In the genomic region with DNA sequence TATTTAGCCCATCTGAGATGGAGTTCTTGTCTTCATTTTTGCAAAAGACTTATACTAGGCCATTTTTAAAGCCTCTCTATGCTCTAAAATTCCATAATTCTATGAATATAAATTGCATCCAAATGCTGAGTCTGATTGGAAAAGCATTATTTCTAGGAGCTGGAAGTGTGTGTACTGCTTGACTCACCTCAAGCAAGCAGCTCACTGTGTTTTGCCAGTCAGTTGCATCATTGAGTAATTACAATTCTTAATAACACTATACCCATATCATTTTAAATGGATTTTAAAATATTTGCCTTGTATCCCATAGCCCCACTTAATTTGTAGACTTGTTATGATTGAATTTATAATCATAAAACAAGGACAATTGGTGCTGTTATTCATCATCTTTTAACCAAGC, we compare ENCODE assay signal across 23 cellular contexts.
DNase-seq lines count a peak whose midpoint lies in the region; ATAC-seq, FAIRE-seq and TF ChIP-seq lines count a peak whose summit lies in the region.
"Had no signal": no experiment of that assay in that cellular context is flagged by ENCODE, and none has a peak within 500 bp of the region (broad histone marks: within the 10 kb centered on the region; RNA-seq: fewer than 3 reads in every experiment).

No MANE protein-coding gene starts in this region.

- peaks cover 4% of the 10 kb centered on the region for H3K4me1 Mint-ChIP-seq in activated T-cell treated with anti-CD3 and anti-CD28 coated beads, Interleukin-2, amount 50 U/mL, for 24 hours (ENCODE audit: low read depth)
- H3K4me1 Mint-ChIP-seq: CD4-positive, alpha-beta memory T cell; IgD-negative memory B cell had no signal

- H3K27me3 ChIP-seq in keratinocyte (ENCODE audit: control insufficient read depth, extremely low read depth, insufficient read depth, low read length) (no peaks in the 10 kb centered on the region), BE2C (no peaks in the 10 kb centered on the region), HepG2 (ENCODE audit: control insufficient read depth in 1 of 2, insufficient read depth in 2 of 2, low read length in 2 of 2) (no peaks in the 10 kb centered on the region)
- H3K27me3 ChIP-seq: BLaER1, MG63 had no signal

- H3K27ac ChIP-seq in keratinocyte (ENCODE audit: control insufficient read depth, insufficient read depth, low read length) (peak overlapping the region; percentile 56), HepG2 (ENCODE audit: extremely low read length, insufficient read depth, low read length) (no peak overlapping the region)
- H3K27ac ChIP-seq: BLaER1, HL-60 had no signal

- no peak overlapping the region for H3K4me2 ChIP-seq in keratinocyte (ENCODE audit: control insufficient read depth, extremely low read depth, insufficient read depth, low read depth, low read length)
- H3K4me2 ChIP-seq in HepG2 (ENCODE audit: low read depth, low read length) = no peak overlapping the region
- H3K4me2 ChIP-seq: BLaER1 had no signal

- H3K27me3 Mint-ChIP-seq in activated T-cell treated with anti-CD3 and anti-CD28 coated beads, Interleukin-2, amount 50 U/mL, for 24 hours = no peaks in the 10 kb centered on the region
- H3K27me3 Mint-ChIP-seq: CD4-positive, alpha-beta memory T cell; IgD-negative memory B cell had no signal

- H3K9ac ChIP-seq in keratinocyte (ENCODE audit: control insufficient read depth, extremely low read depth, insufficient read depth, low read length) (no peak overlapping the region), HepG2 (ENCODE audit: insufficient read depth, low read depth, low read length) (no peak overlapping the region)
- H3K9ac ChIP-seq: BLaER1 had no signal

- no peak overlapping the region for H2AFZ ChIP-seq in keratinocyte (ENCODE audit: control insufficient read depth, low read length)
- H2AFZ ChIP-seq in HepG2 (ENCODE audit: low read length) = no peak overlapping the region

- H3K9me3 ChIP-seq in keratinocyte (ENCODE audit: control insufficient read depth, low read depth, low read length) (no peaks in the 10 kb centered on the region), BE2C (no peaks in the 10 kb centered on the region), HepG2 (ENCODE audit: low read length) (no peaks in the 10 kb centered on the region)
- H3K9me3 ChIP-seq: BLaER1, MG63 had no signal

- DNase-seq in ELR (ENCODE audit: low read depth) (peak; percentile 33), NCI-H69 (lab: John Stamatoyannopoulos, UW) (peak; percentile 41), epithelial cell of esophagus (ENCODE audit: low read depth) (peak; percentile 9), keratinocyte (ENCODE audit: low read depth, low spot score) (no peak), BE2C (no peak), NCI-H1105 (lab: John Stamatoyannopoulos, UW) (no peak), HepG2 (ENCODE audit: low spot score) (no peak)
- DNase-seq in activated T-cell treated with anti-CD3 and anti-CD28 coated beads, Interleukin-2, amount 50 U/mL, for 24 hours = no peak
- DNase-seq: Calu3; CD4-positive, alpha-beta memory T cell; Karpas-422; MG63; NCI-H1092; NCI-H146; NCI-H2029 treated with DMSO at 0.1 percent for 48 hours; NCI-H2171; NCI-H526; NK-92 treated with Interleukin-12 subunit alpha and Interleukin-12 subunit beta, amount 100 ng/mL, for 24 hours; RPMI8226 had no signal

- no peak for TF ChIP-seq CTCF in epithelial cell of esophagus (IDR thresholded peaks at IDR 0.05; ENCODE audit: insufficient read depth, low read depth, low read length, missing control alignments)
- no peak for TF ChIP-seq CTCF in keratinocyte (optimal IDR thresholded peaks at IDR 0.05 in 1 of 3, IDR thresholded peaks at IDR 0.05 in 1 of 3, conservative IDR thresholded peaks at IDR 0.05 in 1 of 3; ENCODE audit: extremely low read depth in 1 of 3, insufficient read depth in 2 of 3, low read length in 3 of 3)
- TF ChIP-seq CTCF in BE2C (IDR thresholded peaks at IDR 0.05; ENCODE audit: low read depth, low read length) = no peak
- TF ChIP-seq CTCF in HepG2 (CRISPR knock-in tag; IDR thresholded peaks at IDR 0.05) = no peak

- no peak for FAIRE-seq in keratinocyte (lab: Jason Lieb, UNC)
- no peak for FAIRE-seq in HepG2 (lab: Jason Lieb, UNC)
- FAIRE-seq: GM12892 had no signal

- in situ Hi-C loops in HepG2 (cut with HindIII; ENCODE audit: extremely low pct_ligation_motif_present, low pct_unique_long_range_greater_than_20kb) = no loop called here

- CTCF ChIA-PET in HepG2 (lab: Yijun Ruan, JAX; ENCODE audit: low intra/inter-chr PET ratio, low total read pairs) = no interaction called here

- H3K9me3 Mint-ChIP-seq in activated T-cell treated with anti-CD3 and anti-CD28 coated beads, Interleukin-2, amount 50 U/mL, for 24 hours = no peaks in the 10 kb centered on the region
- H3K9me3 Mint-ChIP-seq: CD4-positive, alpha-beta memory T cell; IgD-negative memory B cell had no signal

- TF ChIP-seq POLR2A in HepG2 (IDR thresholded peaks at IDR 0.05; ENCODE audit: insufficient read depth in 1 of 2, low read depth in 2 of 2, low read length in 2 of 2) = no peak

- POLR2A ChIA-PET in HepG2 (lab: Yijun Ruan, JAX) = no interaction called here

- intact Hi-C loops in HepG2 (cut with micrococcal nuclease; ENCODE audit: unreplicated experiment) = no loop called here

- no peaks in the 10 kb centered on the region for H3K36me3 ChIP-seq in keratinocyte (ENCODE audit: control insufficient read depth in 2 of 2, extremely low read depth in 1 of 2, insufficient read depth in 2 of 2, low read length in 2 of 2)
- H3K36me3 ChIP-seq in BE2C = no peaks in the 10 kb centered on the region
- peaks cover 0 to 1% of the 10 kb centered on the region in 2 experiments; a peak in 1 of 5 replicates for H3K36me3 ChIP-seq in HepG2 (replicated peaks in 1 of 2; ENCODE audit: control insufficient read depth in 1 of 2, insufficient read depth in 2 of 2, low read length in 2 of 2)
- H3K36me3 ChIP-seq: MG63 had no signal

- H3K79me2 ChIP-seq in keratinocyte (ENCODE audit: control insufficient read depth, insufficient read depth, low read length) = no peaks in the 10 kb centered on the region
- H3K79me2 ChIP-seq in HepG2 (ENCODE audit: insufficient read depth, low read length) = no peaks in the 10 kb centered on the region

- H4K20me1 ChIP-seq in keratinocyte (ENCODE audit: control insufficient read depth, extremely low read depth, insufficient read depth, low read length) = no peaks in the 10 kb centered on the region
- no peaks in the 10 kb centered on the region for H4K20me1 ChIP-seq in HepG2 (ENCODE audit: insufficient read depth, low read length)
- H4K20me1 ChIP-seq: BLaER1 had no signal

- no peak overlapping the region for H3K4me3 Mint-ChIP-seq in activated T-cell treated with anti-CD3 and anti-CD28 coated beads, Interleukin-2, amount 50 U/mL, for 24 hours
- H3K4me3 Mint-ChIP-seq: CD4-positive, alpha-beta memory T cell; IgD-negative memory B cell had no signal

- no peak overlapping the region for H3K27ac Mint-ChIP-seq in activated T-cell treated with anti-CD3 and anti-CD28 coated beads, Interleukin-2, amount 50 U/mL, for 24 hours
- H3K27ac Mint-ChIP-seq: CD4-positive, alpha-beta memory T cell; IgD-negative memory B cell had no signal

- H3K36me3 Mint-ChIP-seq in activated T-cell treated with anti-CD3 and anti-CD28 coated beads, Interleukin-2, amount 50 U/mL, for 24 hours (ENCODE audit: low read depth) = peaks cover 41% of the 10 kb centered on the region
- H3K36me3 Mint-ChIP-seq: IgD-negative memory B cell had no signal

- H3K9me1 ChIP-seq in keratinocyte (ENCODE audit: control insufficient read depth, extremely low read depth, insufficient read depth, low read length) = no peaks in the 10 kb centered on the region

- no peak for TF ChIP-seq RAD21 in HepG2 (CRISPR knock-in tag; IDR thresholded peaks at IDR 0.05)

- ATAC-seq in HepG2 = no peak

- no TSS peak for BruUV-seq in HepG2 (replicated peaks; lab: Mats Ljungman, UMichigan)

- dilution Hi-C loops in keratinocyte (cut with MboI; ENCODE audit: extremely low pct_ligation_motif_present, low sequenced_read_pairs) = no loop called here

- TF ChIP-seq EP300 in HepG2 (IDR thresholded peaks at IDR 0.05; ENCODE audit: low read depth in 2 of 2, low read length in 2 of 2) (no peak), HepG2 (CRISPR knock-in tag; IDR thresholded peaks at IDR 0.05; ENCODE audit: borderline replicate concordance) (no peak)

- no peak overlapping the region for H3K4me3 ChIP-seq in epithelial cell of esophagus (ENCODE audit: low read length)
- H3K4me3 ChIP-seq in keratinocyte (ENCODE audit: control insufficient read depth in 2 of 3, extremely low read depth in 1 of 3, insufficient read depth in 2 of 3, low read depth in 1 of 3, low read length in 3 of 3) = no peak overlapping the region
- H3K4me3 ChIP-seq in BE2C (ENCODE audit: low read depth, low read length) = no peak overlapping the region
- H3K4me3 ChIP-seq in HepG2 (replicated peaks in 1 of 3; ENCODE audit: insufficient read depth in 1 of 3, low read depth in 2 of 3, low read length in 3 of 3) = no peak overlapping the region
- H3K4me3 ChIP-seq: BLaER1, MG63 had no signal

- peaks cover 17% of the 10 kb centered on the region for H3K4me1 ChIP-seq in keratinocyte (ENCODE audit: control insufficient read depth, extremely low read depth, insufficient read depth, low read length)
- H3K4me1 ChIP-seq in BE2C = peaks cover 4% of the 10 kb centered on the region; the same call in 1 of the 2 replicates
- no peaks in the 10 kb centered on the region for H3K4me1 ChIP-seq in HepG2 (ENCODE audit: insufficient read depth, low read length)
- H3K4me1 ChIP-seq: BLaER1 had no signal

TF ChIP-seq in HepG2, 621 proteins besides CTCF, POLR2A, EP300 and RAD21 (continues in another document):
- TF ChIP-seq ZNF546 (CRISPR knock-in tag; conservative IDR thresholded peaks at IDR 0.05) (no peak), ZNF713 (CRISPR knock-in tag; IDR thresholded peaks at IDR 0.05) (no peak), IKZF1 (IDR thresholded peaks at IDR 0.05) (no peak), PHF5A (CRISPR knock-in tag; IDR thresholded peaks at IDR 0.05; ENCODE audit: low read depth, unreplicated experiment) (no peak), ESRRA (CRISPR knock-in tag; IDR thresholded peaks at IDR 0.05; ENCODE audit: low read depth) (no peak), ZBTB21 (CRISPR knock-in tag; IDR thresholded peaks at IDR 0.05) (no peak), MEIS2 (CRISPR knock-in tag; IDR thresholded peaks at IDR 0.05) (no peak), SNAPC2 (CRISPR knock-in tag; IDR thresholded peaks at IDR 0.05) (no peak)
- TF ChIP-seq, protein P1, sequence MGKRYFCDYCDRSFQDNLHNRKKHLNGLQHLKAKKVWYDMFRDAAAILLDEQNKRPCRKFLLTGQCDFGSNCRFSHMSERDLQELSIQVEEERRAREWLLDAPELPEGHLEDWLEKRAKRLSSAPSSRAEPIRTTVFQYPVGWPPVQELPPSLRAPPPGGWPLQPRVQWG (CRISPR knock-in tag; IDR thresholded peaks at IDR 0.05; ENCODE audit: borderline replicate concordance, low read depth) = no peak

Comparison
In these comparisons a context has a peak if more than half of its experiments do, and no peak if none do; other contexts are left out.
1. DNase-seq: peak in ELR (single experiment), NCI-H69 (single experiment) and epithelial cell of esophagus (single experiment); none in keratinocyte (single experiment), activated T-cell treated with anti-CD3 and anti-CD28 coated beads, Interleukin-2, amount 50 U/mL, for 24 hours (single experiment), BE2C (single experiment), NCI-H1105 (single experiment) and HepG2 (single experiment).